1 cellular context compared by ENCODE assay signal in genomic region chr16:78096386-78096785, GRCh38.
TF ChIP-seq lines count a peak whose summit lies in the region.

No MANE protein-coding gene starts in this region.

TF ChIP-seq in IMR-90, 13 proteins besides CTCF, POLR2A, EP300 and RAD21 (continued from another document):
- TF ChIP-seq SMC3 (IDR thresholded peaks at IDR 0.05; ENCODE audit: low read depth, low read length) (no peak), RFX5 (IDR thresholded peaks at IDR 0.05; ENCODE audit: low read depth, low read length) (no peak), CEBPB (IDR thresholded peaks at IDR 0.05; ENCODE audit: low read depth, low read length) (no peak), BHLHE40 (IDR thresholded peaks at IDR 0.05; ENCODE audit: low read depth, low read length) (no peak), RCOR1 (IDR thresholded peaks at IDR 0.05; ENCODE audit: insufficient replicate concordance, low read length) (no peak), CHD1 (IDR thresholded peaks at IDR 0.05; ENCODE audit: low read depth, low read length) (no peak), NFE2L2 (IDR thresholded peaks at IDR 0.05; ENCODE audit: low read depth, low read length) (no peak)
- TF ChIP-seq, protein P1, sequence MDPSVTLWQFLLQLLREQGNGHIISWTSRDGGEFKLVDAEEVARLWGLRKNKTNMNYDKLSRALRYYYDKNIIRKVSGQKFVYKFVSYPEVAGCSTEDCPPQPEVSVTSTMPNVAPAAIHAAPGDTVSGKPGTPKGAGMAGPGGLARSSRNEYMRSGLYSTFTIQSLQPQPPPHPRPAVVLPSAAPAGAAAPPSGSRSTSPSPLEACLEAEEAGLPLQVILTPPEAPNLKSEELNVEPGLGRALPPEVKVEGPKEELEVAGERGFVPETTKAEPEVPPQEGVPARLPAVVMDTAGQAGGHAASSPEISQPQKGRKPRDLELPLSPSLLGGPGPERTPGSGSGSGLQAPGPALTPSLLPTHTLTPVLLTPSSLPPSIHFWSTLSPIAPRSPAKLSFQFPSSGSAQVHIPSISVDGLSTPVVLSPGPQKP (IDR thresholded peaks at IDR 0.05; ENCODE audit: borderline replicate concordance, low read depth, low read length), result no peak
